In genomic region chr3:39106281-39107055, GRCh38 we compare ENCODE assay signal across 7 cellular contexts. TPM values are rescaled to one million over a fixed set of nuclear protein-coding genes. Genes with fewer than 3 reads are reported as not detected.
DNase-seq lines count a peak whose midpoint lies in the region; ATAC-seq and TF ChIP-seq lines count a peak whose summit lies in the region.

No MANE protein-coding gene starts in this region.

- peak overlapping the region; percentile 91 for H3K27ac Mint-ChIP-seq in dendritic cell treated with granulocyte-macrophage colony-stimulating factor and Interleukin-4, amounts not matched to agents 40 ng/mL and 50 ng/mL, for 4 days

- H3K4me1 Mint-ChIP-seq in dendritic cell treated with granulocyte-macrophage colony-stimulating factor and Interleukin-4, amounts not matched to agents 40 ng/mL and 50 ng/mL, for 4 days (ENCODE audit: low read depth) = peaks cover 71% of the 10 kb centered on the region

- peak; percentile 23 for DNase-seq in NCI-H69 (lab: John Stamatoyannopoulos, UW)
- no peak for DNase-seq in mucosa of descending colon
- DNase-seq in stimulated activated CD4-positive, alpha-beta T cell treated with anti-CD3 and anti-CD28 coated beads, Interleukin-4, amount 100 ng/mL, for 4 hours = no peak
- no peak for DNase-seq in stimulated activated CD4-positive, alpha-beta T cell treated with anti-CD3 and anti-CD28 coated beads, Interleukin-4, amount 100 ng/mL, for 24 hours

- peak overlapping the region; percentile 100 for H3K4me3 ChIP-seq in mucosa of descending colon

- H3K4me1 ChIP-seq in mucosa of descending colon (ENCODE audit: low read depth) = peaks cover 37% of the 10 kb centered on the region

- intact Hi-C loops in dendritic cell treated with granulocyte-macrophage colony-stimulating factor and Interleukin-4, amounts not matched to agents 40 ng/mL and 50 ng/mL, for 4 days (cut with micrococcal nuclease) = no loop called here
- intact Hi-C loops in mucosa of descending colon (cut with DNase I, micrococcal nuclease) = no loop called here

- no peaks in the 10 kb centered on the region for H3K9me3 ChIP-seq in mucosa of descending colon

- no peaks in the 10 kb centered on the region for H3K36me3 ChIP-seq in mucosa of descending colon (ENCODE audit: low read depth)

- peaks cover 53% of the 10 kb centered on the region for H3K36me3 Mint-ChIP-seq in dendritic cell treated with granulocyte-macrophage colony-stimulating factor and Interleukin-4, amounts not matched to agents 40 ng/mL and 50 ng/mL, for 4 days (ENCODE audit: low read depth)

- H3K9me3 Mint-ChIP-seq in dendritic cell treated with granulocyte-macrophage colony-stimulating factor and Interleukin-4, amounts not matched to agents 40 ng/mL and 50 ng/mL, for 4 days = no peaks in the 10 kb centered on the region

- H3K27me3 Mint-ChIP-seq in dendritic cell treated with granulocyte-macrophage colony-stimulating factor and Interleukin-4, amounts not matched to agents 40 ng/mL and 50 ng/mL, for 4 days = peaks cover 4% of the 10 kb centered on the region

- no peak for TF ChIP-seq CTCF in mucosa of descending colon (IDR thresholded peaks at IDR 0.05)

- ATAC-seq in GM19455 (IDR thresholded peaks at IDR 0.05; ENCODE audit: unreplicated experiment) (peak; percentile 8), mucosa of descending colon (no peak), GM21786 (IDR thresholded peaks at IDR 0.05; ENCODE audit: unreplicated experiment) (no peak)

- peak overlapping the region; percentile 91 for H3K4me3 Mint-ChIP-seq in dendritic cell treated with granulocyte-macrophage colony-stimulating factor and Interleukin-4, amounts not matched to agents 40 ng/mL and 50 ng/mL, for 4 days

RNA-seq across cellular contexts. Expression of gene GORASP1, which starts 1.0 kb away (rescaled TPM):
- 100 to 1,000 TPM in 1 of 3 donors, 10 to 100 TPM in 2; 93.5 to 122 (median 94.7) TPM for total RNA-seq in mucosa of descending colon

RNA-seq across cellular contexts. Expression of gene TTC21A, which starts 1.0 kb away (rescaled TPM):
- 10 to 100 TPM in 1 of 3 donors, 1 to 10 TPM in 2; 6.2 to 11.1 (median 7.2) TPM for total RNA-seq in mucosa of descending colon

RNA-seq across cellular contexts. Expression of gene CSRNP1, which starts 46.9 kb away (rescaled TPM):
- 10 to 100 TPM; 16.9 to 38.8 (median 21.4) TPM for total RNA-seq in mucosa of descending colon

RNA-seq across cellular contexts. Expression of gene WDR48, which starts 54.7 kb away (rescaled TPM):
- total RNA-seq in mucosa of descending colon = 10 to 100 TPM; 33.0 to 46.8 (median 37.5) TPM

RNA-seq across cellular contexts. Expression of gene SCN11A, which starts 54.7 kb away (rescaled TPM):
- 1 to 10 TPM in 1 of 3 donors, under 1 TPM in 2; 0.23 to 2.1 (median 0.27) TPM for total RNA-seq in mucosa of descending colon
